Comparison of ENCODE assay signal across 8 cellular contexts in genomic region chr2:85888020-85888744, GRCh38. TPM values are rescaled to one million over a fixed set of nuclear protein-coding genes. Genes with fewer than 3 reads are reported as not detected.
A peak's percentile ranks its signal among the peaks of the same experiment; 100 is the strongest.
DNase-seq lines count a peak whose midpoint lies in the region; ATAC-seq and TF ChIP-seq lines count a peak whose summit lies in the region.

No MANE protein-coding gene starts in this region.

- TF ChIP-seq CTCF in chondrocyte (IDR thresholded peaks at IDR 0.05), result no peak

- ATAC-seq in HG03135 (IDR thresholded peaks at IDR 0.05; ENCODE audit: unreplicated experiment) (peak; percentile 5), HG02938 (IDR thresholded peaks at IDR 0.05; ENCODE audit: unreplicated experiment) (no peak)
- ATAC-seq in activated CD4-positive, CD25-positive, alpha-beta regulatory T cell treated with anti-CD3 and anti-CD28 coated beads, Interleukin-2, amount 50 U/mL, for 24 hours, result peak; percentile 7 to 11

- no peaks in the 10 kb centered on the region for H3K36me3 Mint-ChIP-seq in chondrocyte (ENCODE audit: low read depth)
- H3K36me3 Mint-ChIP-seq in stimulated activated naive CD8-positive, alpha-beta T cell treated with anti-CD3 and anti-CD28 coated beads, Interleukin-15, Interleukin-2, amounts not matched to agents 100 ng/mL and 50 ng/mL, for 24 hours (ENCODE audit: low read depth), result peaks cover 4% of the 10 kb centered on the region

- no peaks in the 10 kb centered on the region for H3K9me3 Mint-ChIP-seq in chondrocyte (ENCODE audit: low read depth)
- H3K9me3 Mint-ChIP-seq in stimulated activated naive CD8-positive, alpha-beta T cell treated with anti-CD3 and anti-CD28 coated beads, Interleukin-15, Interleukin-2, amounts not matched to agents 100 ng/mL and 50 ng/mL, for 24 hours, result no peaks in the 10 kb centered on the region

- H3K27me3 Mint-ChIP-seq in chondrocyte (ENCODE audit: low read depth), result no peaks in the 10 kb centered on the region
- no peaks in the 10 kb centered on the region for H3K27me3 Mint-ChIP-seq in stimulated activated naive CD8-positive, alpha-beta T cell treated with anti-CD3 and anti-CD28 coated beads, Interleukin-15, Interleukin-2, amounts not matched to agents 100 ng/mL and 50 ng/mL, for 24 hours

- H2AFZ ChIP-seq in mesenchymal stem cell (ENCODE audit: low read depth, low read length), result peak overlapping the region; percentile 23

- H3K14ac ChIP-seq in mesenchymal stem cell (ENCODE audit: low read length in 2 of 2), result peak overlapping the region; percentile 87 to 95

- peak overlapping the region; percentile 97 for H3K4me2 ChIP-seq in mesenchymal stem cell (ENCODE audit: low read length, poor library complexity, severe bottlenecking)

- DNase-seq in DMS53 treated with DMSO at 0.1 percent for 48 hours (lab: John Stamatoyannopoulos, UW; ENCODE audit: unreplicated experiment), result peak; percentile 40
- DNase-seq in chondrocyte (ENCODE audit: low spot score), result no peak
- peak; percentile 50 for DNase-seq in mesenchymal stem cell
- DNase-seq in COR-L47 (lab: John Stamatoyannopoulos, UW), result no peak

- no peaks in the 10 kb centered on the region for H3K9me3 ChIP-seq in mesenchymal stem cell (ENCODE audit: control insufficient read depth, low read length)

- H3K9ac ChIP-seq in mesenchymal stem cell (ENCODE audit: low read length), result peak overlapping the region; percentile 90

- H3K4me3 Mint-ChIP-seq in chondrocyte (ENCODE audit: unreplicated experiment), result peak overlapping the region; percentile 70
- peak overlapping the region; percentile 83 for H3K4me3 Mint-ChIP-seq in stimulated activated naive CD8-positive, alpha-beta T cell treated with anti-CD3 and anti-CD28 coated beads, Interleukin-15, Interleukin-2, amounts not matched to agents 100 ng/mL and 50 ng/mL, for 24 hours

- H3K36me3 ChIP-seq in mesenchymal stem cell (ENCODE audit: control insufficient read depth in 1 of 2, insufficient read depth in 2 of 2, low read depth in 1 of 2, low read length in 2 of 2), result peaks cover 3 to 7% of the 10 kb centered on the region in 2 experiments

- peaks cover 16% of the 10 kb centered on the region for H3K79me1 ChIP-seq in mesenchymal stem cell (replicated peaks; ENCODE audit: low read length, poor library complexity, severe bottlenecking)

- H2BK15ac ChIP-seq in mesenchymal stem cell (ENCODE audit: low read depth, poor library complexity, severe bottlenecking), result peak overlapping the region; percentile 26

- H3K4me1 ChIP-seq in mesenchymal stem cell (ENCODE audit: control insufficient read depth, insufficient read depth, low read depth, low read length), result peaks cover 29% of the 10 kb centered on the region

- no peak overlapping the region for H2AK5ac ChIP-seq in mesenchymal stem cell (ENCODE audit: low read length, severe bottlenecking)

- H4K8ac ChIP-seq in mesenchymal stem cell (ENCODE audit: low read length), result peak overlapping the region; percentile 59

- peak overlapping the region; percentile 95 for H2BK120ac ChIP-seq in mesenchymal stem cell (ENCODE audit: low read depth, low read length)

- H2BK5ac ChIP-seq in mesenchymal stem cell (ENCODE audit: low read depth, low read length, poor library complexity, severe bottlenecking), result peak overlapping the region; percentile 71

- peak overlapping the region in 1 of 2 experiments; percentile 84 for H2BK12ac ChIP-seq in mesenchymal stem cell (ENCODE audit: low read length in 2 of 2)

- peak overlapping the region; percentile 81 to 93 for H3K4me3 ChIP-seq in mesenchymal stem cell (ENCODE audit: insufficient read depth in 1 of 2, low read depth in 1 of 2, low read length in 2 of 2)

- peak overlapping the region; percentile 93 to 95 for H3K4ac ChIP-seq in mesenchymal stem cell (ENCODE audit: low read depth in 1 of 2, low read length in 2 of 2)

- peak overlapping the region; percentile 92 for H3K27ac Mint-ChIP-seq in chondrocyte (ENCODE audit: unreplicated experiment)
- peak overlapping the region; percentile 90 for H3K27ac Mint-ChIP-seq in stimulated activated naive CD8-positive, alpha-beta T cell treated with anti-CD3 and anti-CD28 coated beads, Interleukin-15, Interleukin-2, amounts not matched to agents 100 ng/mL and 50 ng/mL, for 24 hours

- peak overlapping the region; percentile 68 to 94 for H3K18ac ChIP-seq in mesenchymal stem cell (ENCODE audit: low read depth in 1 of 2, low read length in 2 of 2)

- peaks cover 63% of the 10 kb centered on the region for H3K4me1 Mint-ChIP-seq in chondrocyte (ENCODE audit: low read depth)
- H3K4me1 Mint-ChIP-seq in stimulated activated naive CD8-positive, alpha-beta T cell treated with anti-CD3 and anti-CD28 coated beads, Interleukin-15, Interleukin-2, amounts not matched to agents 100 ng/mL and 50 ng/mL, for 24 hours (ENCODE audit: low read depth), result peaks cover 74% of the 10 kb centered on the region

- WGBS in mesenchymal stem cell, result 2% methylated on average over 51 of the region's 57 CpGs

- peak overlapping the region; percentile 21 for H3K27ac ChIP-seq in mesenchymal stem cell (ENCODE audit: low read length, poor library complexity, severe bottlenecking)

- H3K23ac ChIP-seq in mesenchymal stem cell (ENCODE audit: low read length in 2 of 2), result peak overlapping the region in 1 of 2 experiments; percentile 97

- H3K27me3 ChIP-seq in mesenchymal stem cell (ENCODE audit: control insufficient read depth in 1 of 2, insufficient read depth in 1 of 2, low read length in 2 of 2), result no peaks in the 10 kb centered on the region

- H4K91ac ChIP-seq in mesenchymal stem cell (ENCODE audit: low read length), result peak overlapping the region; percentile 91

RNA-seq across cellular contexts. Expression of gene ST3GAL5, which starts 0.6 kb away (rescaled TPM):
- 20.0 to 48.1 TPM (median 20.6 TPM) in 3 replicates for total RNA-seq in chondrocyte
- 135 TPM for polyA plus RNA-seq in mesenchymal stem cell (2013, experiment 1 of 2)
- polyA plus RNA-seq in mesenchymal stem cell (2013, experiment 2 of 2), result 140 TPM

Comparison
In these comparisons a context has a peak if more than half of its experiments do, and no peak if none do; other contexts are left out.
1. DNase-seq: peak in DMS53 treated with DMSO at 0.1 percent for 48 hours (single experiment) and mesenchymal stem cell (single experiment); none in chondrocyte (single experiment) and COR-L47 (single experiment).